ENCODE assay signal across 12 cellular contexts in genomic region chr1:76035053-76035452, GRCh38. TPM values are rescaled to one million over a fixed set of nuclear protein-coding genes. Genes with fewer than 3 reads are reported as not detected.
DNase-seq lines count a peak whose midpoint lies in the region; ATAC-seq and TF ChIP-seq lines count a peak whose summit lies in the region.
"Had no signal": no experiment of that assay in that cellular context is flagged by ENCODE, and none has a peak within 500 bp of the region (broad histone marks: within the 10 kb centered on the region; RNA-seq: fewer than 3 reads in every experiment).

No MANE protein-coding gene starts in this region.

- TF ChIP-seq CTCF in BE2C (IDR thresholded peaks at IDR 0.05; ENCODE audit: low read depth, low read length): peak; percentile 52
- peak; percentile 38 for TF ChIP-seq CTCF in HFF-Myc (IDR thresholded peaks at IDR 0.05; ENCODE audit: low read depth, low read length, missing control alignments)
- 0 out of 2 replicates have a peak, but pooled peaks have one; percentile 17 for TF ChIP-seq CTCF in WI38 (IDR thresholded peaks at IDR 0.05; ENCODE audit: low read depth, low read length)

- no peaks in the 10 kb centered on the region for H3K27me3 ChIP-seq in BE2C
- H3K27me3 ChIP-seq: vagina had no signal

- ATAC-seq in HG03571 (IDR thresholded peaks at IDR 0.05; ENCODE audit: unreplicated experiment) (no peak), HG02798 (IDR thresholded peaks at IDR 0.05; ENCODE audit: poor library complexity, unreplicated experiment) (no peak), GM21786 (IDR thresholded peaks at IDR 0.05; ENCODE audit: unreplicated experiment) (no peak), HG03159 (IDR thresholded peaks at IDR 0.05; ENCODE audit: unreplicated experiment) (no peak)
- ATAC-seq: naive thymus-derived CD8-positive, alpha-beta T cell had no signal

- H3K36me3 ChIP-seq in BE2C: no peaks in the 10 kb centered on the region
- H3K36me3 ChIP-seq: vagina had no signal

- no peaks in the 10 kb centered on the region for H3K9me3 ChIP-seq in BE2C
- H3K9me3 ChIP-seq: vagina had no signal

- DNase-seq in BE2C: peak; percentile 8
- no peak for DNase-seq in HFF-Myc (ENCODE audit: extremely low read depth, low read depth)
- DNase-seq in kidney tubule cell (ENCODE audit: low spot score): peak; percentile 23
- DNase-seq: activated naive CD4-positive, alpha-beta T cell; naive thymus-derived CD8-positive, alpha-beta T cell; NCI-H1092 treated with DMSO at 0.1 percent for 48 hours had no signal

- no peaks in the 10 kb centered on the region for H3K4me1 ChIP-seq in BE2C
- H3K4me1 ChIP-seq: vagina had no signal

- H3K4me3 ChIP-seq in BE2C (ENCODE audit: low read depth, low read length) (no peak overlapping the region), HFF-Myc (replicated peaks; ENCODE audit: low read depth, low read length) (no peak overlapping the region), WI38 (ENCODE audit: low read depth, low read length) (no peak overlapping the region)
- H3K4me3 ChIP-seq: vagina had no signal

RNA-seq across cellular contexts. Expression of gene ST6GALNAC3, which starts 39.5 kb away (rescaled TPM):
- 1.4 TPM for polyA plus RNA-seq in BE2C (2012; ENCODE audit: insufficient read depth, insufficient read length, low read depth)
